Comparison of ENCODE assay signal across 30 cellular contexts in the genomic region with DNA sequence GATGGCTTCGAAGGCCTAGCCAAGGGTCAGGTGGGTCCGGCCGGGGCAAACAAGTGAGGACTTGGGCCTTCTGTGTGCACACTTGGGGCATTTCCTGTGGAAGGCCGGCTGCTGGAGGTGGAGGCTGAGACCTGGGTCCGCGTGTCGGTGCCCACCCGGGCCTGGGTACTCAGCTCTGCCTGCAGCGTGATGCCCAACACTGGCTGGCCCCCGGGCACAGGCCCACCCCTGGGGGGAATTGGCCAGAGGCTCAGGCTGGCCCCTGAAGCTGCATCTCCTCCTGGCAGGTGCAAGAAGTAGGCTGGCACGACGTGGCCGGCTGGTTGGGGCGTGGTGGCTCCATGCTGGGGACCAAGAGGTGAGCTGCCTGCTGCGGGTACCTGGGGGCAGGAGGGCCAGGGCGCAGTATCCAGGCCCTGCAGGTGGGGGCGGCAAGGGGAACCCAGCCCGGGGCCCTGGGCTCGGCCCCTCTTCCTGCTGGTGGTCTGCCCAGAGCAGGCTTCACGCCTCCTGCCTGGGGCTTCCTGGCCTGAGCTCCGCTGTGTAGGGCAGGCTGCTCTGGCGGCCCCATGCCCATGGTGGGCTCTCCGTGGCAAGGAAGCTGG. TPM values are rescaled to one million over a fixed set of nuclear protein-coding genes. Genes with fewer than 3 reads are reported as not detected.
"Had no signal": no experiment of that assay in that cellular context is flagged by ENCODE, and none has a peak within 500 bp of the region (broad histone marks: within the 10 kb centered on the region; RNA-seq: fewer than 3 reads in every experiment).

No MANE protein-coding gene starts in this region.

- H3K27ac ChIP-seq: ascending aorta, Peyer's patch, VCaP had no signal

- H3K9me3 ChIP-seq: ascending aorta, Peyer's patch had no signal

- H3K4me3 ChIP-seq: ascending aorta, Peyer's patch had no signal

- H3K4me1 ChIP-seq: ascending aorta, Peyer's patch had no signal

- H3K27me3 ChIP-seq: ascending aorta, Peyer's patch had no signal

- ATAC-seq: activated CD8-positive, alpha-beta memory T cell treated with anti-CD3 and anti-CD28 coated beads, Interleukin-2, amount 10 ng/mL, durations not matched to agents 7 days and 5 days; PC-3 had no signal

- DNase-seq: activated CD4-positive, alpha-beta memory T cell treated with anti-CD3 and anti-CD28 coated beads, Interleukin-2, amount 10 ng/mL, durations not matched to agents 7 days and 5 days; activated CD4-positive, alpha-beta T cell treated with anti-CD3 and anti-CD28 coated beads for 1 hour; activated CD4-positive, alpha-beta T cell treated with anti-CD3 and anti-CD28 coated beads for 48 hours; activated CD4-positive, CD25-positive, alpha-beta regulatory T cell; activated CD8-positive, alpha-beta memory T cell treated with anti-CD3 and anti-CD28 coated beads for 24 hours; activated CD8-positive, alpha-beta memory T cell treated with anti-CD3 and anti-CD28 coated beads, Interleukin-2, amount 10 ng/mL, durations not matched to agents 7 days and 5 days; activated CD8-positive, alpha-beta memory T cell treated with anti-CD3 and anti-CD28 coated beads, Interleukin-2, amount 50 U/mL, for 48 hours; activated effector memory CD4-positive, alpha-beta T cell treated with Interleukin-2 at 50 U/mL for 16 hours; activated naive CD4-positive, alpha-beta T cell treated with anti-CD3 and anti-CD28 coated beads, Interleukin-2, amount 50 U/mL, for 16 hours; activated naive CD8-positive, alpha-beta T cell treated with anti-CD3 and anti-CD28 coated beads, Interleukin-2, amount 10 ng/mL, durations not matched to agents 7 days and 5 days; activated T-cell treated with anti-CD3 and anti-CD28 coated beads, Interleukin-2, amount 50 U/mL, for 48 hours; Karpas-422; NCI-H1105; NCI-H1417 treated with DMSO at 0.1 percent for 48 hours; NCI-H2029; NCI-H345; NCI-H524 treated with DMSO at 0.1 percent for 48 hours; NCI-H748 treated with DMSO at 0.1 percent for 48 hours; NK-92 treated with Interleukin-12 subunit alpha and Interleukin-12 subunit beta, amount 100 ng/mL, for 24 hours; PC-3; Peyer's patch; RPMI8226; SW 1271; T-helper 1 cell; T-helper 2 cell; T-helper 9 cell had no signal

RNA-seq across cellular contexts. Expression of a gene that starts 36.3 kb away (rescaled TPM):
- total RNA-seq: activated naive CD8-positive, alpha-beta T cell treated with anti-CD3 and anti-CD28 coated beads, Interleukin-2, amount 10 ng/mL, durations not matched to agents 7 days and 5 days; MCF 10A; NCI-H460; PC-3 had no signal
